Comparison of ENCODE assay signal across 16 cellular contexts in the genomic region with DNA sequence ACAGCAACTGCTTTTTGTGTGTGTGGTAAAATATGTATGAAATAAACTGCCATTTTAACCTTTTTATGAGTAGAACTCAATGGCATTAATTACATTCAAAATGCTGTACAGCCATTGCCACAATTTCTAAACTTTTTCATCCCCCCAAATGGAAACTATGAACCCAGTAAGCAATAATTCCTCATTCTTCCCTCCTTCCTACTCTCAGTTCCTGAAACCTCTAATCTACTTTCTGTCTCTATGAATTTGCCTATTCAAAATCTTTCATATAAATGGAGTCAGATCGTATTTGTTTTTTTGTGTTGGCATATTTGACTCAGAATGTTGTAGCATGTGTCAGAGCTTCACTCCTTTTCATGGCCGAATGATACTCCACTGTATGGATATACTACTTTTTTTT.
"Had no signal": no experiment of that assay in that cellular context is flagged by ENCODE, and none has a peak within 500 bp of the region (broad histone marks: within the 10 kb centered on the region; RNA-seq: fewer than 3 reads in every experiment).

No MANE protein-coding gene starts in this region.

- DNase-seq: activated CD4-positive, alpha-beta T cell treated with anti-CD3 and anti-CD28 coated beads, Interleukin-2, amount 50 U/mL, for 48 hours; activated naive CD4-positive, alpha-beta T cell; activated T-cell treated with anti-CD3 and anti-CD28 coated beads, Interleukin-2, amount 50 U/mL, for 72 hours; colonic mucosa; effector CD4-positive, alpha-beta T cell; foreskin melanocyte; heart right ventricle; mammary epithelial cell; natural killer cell; posterior cingulate gyrus; stimulated activated CD4-positive, alpha-beta T cell treated with anti-CD3 and anti-CD28 coated beads, Interleukin-4, amount 100 ng/mL, for 4 hours; tibial artery; uterus had no signal

- H3K27ac ChIP-seq: colonic mucosa, skin epidermis, tibial artery, uterus had no signal

- H3K27ac Mint-ChIP-seq: activated T-cell treated with anti-CD3 and anti-CD28 coated beads, Interleukin-2, amount 50 U/mL, for 72 hours; natural killer cell had no signal

- H3K4me3 ChIP-seq: cardiac muscle cell, colonic mucosa, heart right ventricle, skin epidermis, tibial artery, uterus had no signal

- H3K4me1 ChIP-seq: colonic mucosa had no signal

- H3K36me3 Mint-ChIP-seq: natural killer cell had no signal

- H3K36me3 ChIP-seq: cardiac muscle cell, colonic mucosa, heart right ventricle, tibial artery, uterus had no signal

- H3K4me3 Mint-ChIP-seq: activated T-cell treated with anti-CD3 and anti-CD28 coated beads, Interleukin-2, amount 50 U/mL, for 72 hours; natural killer cell had no signal

- H3K9me3 Mint-ChIP-seq: activated T-cell treated with anti-CD3 and anti-CD28 coated beads, Interleukin-2, amount 50 U/mL, for 72 hours; natural killer cell had no signal

- ATAC-seq: activated CD4-positive, CD25-positive, alpha-beta regulatory T cell treated with anti-CD3 and anti-CD28 coated beads, Interleukin-2, amount 50 U/mL, for 24 hours; activated T-cell treated with anti-CD3 and anti-CD28 coated beads, Interleukin-2, amount 50 U/mL, for 72 hours; heart right ventricle; natural killer cell had no signal

- H3K9me3 ChIP-seq: colonic mucosa, heart right ventricle, tibial artery, uterus had no signal
